Comparison of ENCODE assay signal across 22 cellular contexts in the genomic region with DNA sequence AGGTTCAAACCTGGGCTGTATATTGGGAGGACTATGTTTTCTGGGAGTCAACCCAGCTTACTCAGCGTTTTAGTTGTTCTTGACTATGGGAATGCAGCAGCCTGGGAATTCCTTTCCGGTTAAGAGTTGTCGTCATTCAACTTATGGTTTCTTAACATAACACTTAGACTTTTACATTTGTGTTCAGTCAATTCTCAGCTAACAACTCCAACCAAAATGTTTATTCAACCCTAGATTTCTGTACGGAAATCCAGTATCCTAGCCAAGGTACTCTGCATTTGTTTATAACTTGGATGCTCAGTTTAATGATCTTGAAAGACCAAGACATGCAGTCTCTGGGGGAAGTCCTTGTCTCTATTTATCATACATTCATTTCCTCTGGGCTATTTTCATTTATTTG.
DNase-seq lines count a peak whose midpoint lies in the region; ATAC-seq, FAIRE-seq and TF ChIP-seq lines count a peak whose summit lies in the region.
"Had no signal": no experiment of that assay in that cellular context is flagged by ENCODE, and none has a peak within 500 bp of the region (broad histone marks: within the 10 kb centered on the region; RNA-seq: fewer than 3 reads in every experiment).

No MANE protein-coding gene starts in this region.

- no peak for TF ChIP-seq EP300 in A549 (IDR thresholded peaks at IDR 0.05)

- ATAC-seq in A549 (no peak), GM18861 (IDR thresholded peaks at IDR 0.05; ENCODE audit: unreplicated experiment) (no peak)

- H3K27ac ChIP-seq in A549, result no peak overlapping the region
- no peak overlapping the region for H3K27ac ChIP-seq in astrocyte (ENCODE audit: low read depth, low read length)
- H3K27ac ChIP-seq: BLaER1 treated with 17β-estradiol and CSF1 and Interleukin-3, amounts not matched to agents 10 nM and 100 nM had no signal

- POLR2A ChIA-PET in A549 (lab: Yijun Ruan, JAX), result no interaction called here

- H4K20me1 ChIP-seq in astrocyte (ENCODE audit: insufficient read depth, low read length), result no peaks in the 10 kb centered on the region
- H4K20me1 ChIP-seq: BLaER1 treated with 17β-estradiol and CSF1 and Interleukin-3, amounts not matched to agents 10 nM and 100 nM had no signal

- FAIRE-seq in A549 (lab: Jason Lieb, UNC) (no peak), astrocyte (lab: Jason Lieb, UNC) (no peak), GM19239 (lab: Jason Lieb, UNC) (no peak)
- FAIRE-seq: A204.1, GM18507, H1 had no signal

- H3K4me1 ChIP-seq in A549, result no peaks in the 10 kb centered on the region
- H3K4me1 ChIP-seq in astrocyte (ENCODE audit: insufficient read depth, low read length), result no peaks in the 10 kb centered on the region
- H3K4me1 ChIP-seq: BLaER1 treated with 17β-estradiol and CSF1 and Interleukin-3, amounts not matched to agents 10 nM and 100 nM had no signal

- peaks cover 6% of the 10 kb centered on the region for H3K9me3 Mint-ChIP-seq in astrocyte (ENCODE audit: unreplicated experiment)

- 43% methylated on average over 4 of the region's 4 CpGs for WGBS in A549 (ENCODE audit: missing lambda C conversion rate)

- TF ChIP-seq CTCF in A549 (IDR thresholded peaks at IDR 0.05) (no peak), astrocyte (IDR thresholded peaks at IDR 0.05; ENCODE audit: insufficient read depth, low read depth, low read length) (no peak)

- H3K4me2 ChIP-seq in A549, result peak overlapping the region; percentile 26; the same call in 1 of the 3 replicates
- no peak overlapping the region for H3K4me2 ChIP-seq in astrocyte (ENCODE audit: low read length)
- H3K4me2 ChIP-seq: BLaER1 treated with 17β-estradiol and CSF1 and Interleukin-3, amounts not matched to agents 10 nM and 100 nM had no signal

- DNase-seq in A549 (ENCODE audit: low read depth in 1 of 2, low spot score in 1 of 2) (no peak), H4 (ENCODE audit: low spot score) (peak; percentile 75), astrocyte (ENCODE audit: low read depth) (peak; percentile 4), fibroblast of gingiva (ENCODE audit: low read depth) (peak; percentile 2), GM19239 (ENCODE audit: insufficient read length, low spot score) (no peak), COR-L47 (lab: John Stamatoyannopoulos, UW) (no peak), retina (no peak)
- DNase-seq: CD4-positive, alpha-beta memory T cell; GDM1; NCI-H1417 treated with DMSO at 0.1 percent for 48 hours; NCI-H187; NCI-H446; NCI-H526; RPMI8226; SHP77; SW 1271 had no signal

- no peak for TF ChIP-seq POLR2A in A549 (IDR thresholded peaks at IDR 0.05; ENCODE audit: low read length)

- H3K79me2 ChIP-seq in astrocyte (ENCODE audit: insufficient read depth, low read length), result no peaks in the 10 kb centered on the region

- no peak overlapping the region for H3K27ac Mint-ChIP-seq in astrocyte (ENCODE audit: unreplicated experiment)
- H3K27ac Mint-ChIP-seq: CD4-positive, alpha-beta memory T cell; IgD-negative memory B cell had no signal

- H3K4me3 ChIP-seq in A549 (no peak overlapping the region), astrocyte (ENCODE audit: insufficient read depth, low read depth, low read length) (no peak overlapping the region)
- H3K4me3 ChIP-seq: BLaER1 treated with 17β-estradiol and CSF1 and Interleukin-3, amounts not matched to agents 10 nM and 100 nM had no signal

- no peak overlapping the region for H3K4me3 Mint-ChIP-seq in astrocyte (ENCODE audit: unreplicated experiment)
- H3K4me3 Mint-ChIP-seq: CD4-positive, alpha-beta memory T cell; IgD-negative memory B cell had no signal

- no peaks in the 10 kb centered on the region for H3K27me3 Mint-ChIP-seq in astrocyte (ENCODE audit: low read depth, unreplicated experiment)
- H3K27me3 Mint-ChIP-seq: CD4-positive, alpha-beta memory T cell; IgD-negative memory B cell had no signal

- H3K4me1 Mint-ChIP-seq in astrocyte (ENCODE audit: low read depth, unreplicated experiment), result no peaks in the 10 kb centered on the region
- H3K4me1 Mint-ChIP-seq: CD4-positive, alpha-beta memory T cell; IgD-negative memory B cell had no signal

- no peaks in the 10 kb centered on the region for H3K36me3 ChIP-seq in astrocyte (ENCODE audit: insufficient read depth, low read length)
- H3K36me3 ChIP-seq: BLaER1 treated with 17β-estradiol and CSF1 and Interleukin-3, amounts not matched to agents 10 nM and 100 nM had no signal

- CTCF ChIA-PET in A549 (lab: Yijun Ruan, JAX), result no interaction called here

- H3K9ac ChIP-seq in astrocyte (ENCODE audit: low read length), result no peak overlapping the region
- H3K9ac ChIP-seq: BLaER1 treated with 17β-estradiol and CSF1 and Interleukin-3, amounts not matched to agents 10 nM and 100 nM had no signal

- no peak for TF ChIP-seq RAD21 in A549 (conservative IDR thresholded peaks at IDR 0.05 in 1 of 2, IDR thresholded peaks at IDR 0.05 in 1 of 2)

- H3K36me3 Mint-ChIP-seq in astrocyte (ENCODE audit: low read depth, unreplicated experiment), result no peaks in the 10 kb centered on the region
- H3K36me3 Mint-ChIP-seq: CD4-positive, alpha-beta memory T cell; IgD-negative memory B cell had no signal

- H3K27me3 ChIP-seq in astrocyte (ENCODE audit: insufficient read depth, low read length), result no peaks in the 10 kb centered on the region
- H3K27me3 ChIP-seq: BLaER1 treated with 17β-estradiol and CSF1 and Interleukin-3, amounts not matched to agents 10 nM and 100 nM had no signal

- H3K9me3 ChIP-seq in A549 (no peaks in the 10 kb centered on the region), astrocyte (ENCODE audit: insufficient read depth, low read depth, low read length) (no peaks in the 10 kb centered on the region)

- H2AFZ ChIP-seq in astrocyte (ENCODE audit: low read depth, low read length), result no peak overlapping the region

TF ChIP-seq in A549, 52 proteins besides CTCF, POLR2A, EP300 and RAD21:
- no peak for TF ChIP-seq PHF8 (IDR thresholded peaks at IDR 0.05; ENCODE audit: borderline replicate concordance, low read depth)
- TF ChIP-seq TP53 (CRISPR knock-in tag; IDR thresholded peaks at IDR 0.05), result no peak
- TF ChIP-seq FOSL2 (IDR thresholded peaks at IDR 0.05), result no peak
- no peak for TF ChIP-seq FOSL2 (CRISPR knock-in tag; IDR thresholded peaks at IDR 0.05)
- TF ChIP-seq NPAS2 (CRISPR knock-in tag; IDR thresholded peaks at IDR 0.05; ENCODE audit: borderline replicate concordance), result no peak
- TF ChIP-seq ZNF302 (CRISPR knock-in tag; IDR thresholded peaks at IDR 0.05), result no peak
- TF ChIP-seq MYC (IDR thresholded peaks at IDR 0.05; ENCODE audit: borderline replicate concordance, low read length), result no peak
- TF ChIP-seq, protein P1, sequence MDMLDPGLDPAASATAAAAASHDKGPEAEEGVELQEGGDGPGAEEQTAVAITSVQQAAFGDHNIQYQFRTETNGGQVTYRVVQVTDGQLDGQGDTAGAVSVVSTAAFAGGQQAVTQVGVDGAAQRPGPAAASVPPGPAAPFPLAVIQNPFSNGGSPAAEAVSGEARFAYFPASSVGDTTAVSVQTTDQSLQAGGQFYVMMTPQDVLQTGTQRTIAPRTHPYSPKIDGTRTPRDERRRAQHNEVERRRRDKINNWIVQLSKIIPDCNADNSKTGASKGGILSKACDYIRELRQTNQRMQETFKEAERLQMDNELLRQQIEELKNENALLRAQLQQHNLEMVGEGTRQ (IDR thresholded peaks at IDR 0.05), result no peak
- TF ChIP-seq CBX2 (IDR thresholded peaks at IDR 0.05; ENCODE audit: borderline replicate concordance, low read depth), result no peak
- TF ChIP-seq, protein P2, sequence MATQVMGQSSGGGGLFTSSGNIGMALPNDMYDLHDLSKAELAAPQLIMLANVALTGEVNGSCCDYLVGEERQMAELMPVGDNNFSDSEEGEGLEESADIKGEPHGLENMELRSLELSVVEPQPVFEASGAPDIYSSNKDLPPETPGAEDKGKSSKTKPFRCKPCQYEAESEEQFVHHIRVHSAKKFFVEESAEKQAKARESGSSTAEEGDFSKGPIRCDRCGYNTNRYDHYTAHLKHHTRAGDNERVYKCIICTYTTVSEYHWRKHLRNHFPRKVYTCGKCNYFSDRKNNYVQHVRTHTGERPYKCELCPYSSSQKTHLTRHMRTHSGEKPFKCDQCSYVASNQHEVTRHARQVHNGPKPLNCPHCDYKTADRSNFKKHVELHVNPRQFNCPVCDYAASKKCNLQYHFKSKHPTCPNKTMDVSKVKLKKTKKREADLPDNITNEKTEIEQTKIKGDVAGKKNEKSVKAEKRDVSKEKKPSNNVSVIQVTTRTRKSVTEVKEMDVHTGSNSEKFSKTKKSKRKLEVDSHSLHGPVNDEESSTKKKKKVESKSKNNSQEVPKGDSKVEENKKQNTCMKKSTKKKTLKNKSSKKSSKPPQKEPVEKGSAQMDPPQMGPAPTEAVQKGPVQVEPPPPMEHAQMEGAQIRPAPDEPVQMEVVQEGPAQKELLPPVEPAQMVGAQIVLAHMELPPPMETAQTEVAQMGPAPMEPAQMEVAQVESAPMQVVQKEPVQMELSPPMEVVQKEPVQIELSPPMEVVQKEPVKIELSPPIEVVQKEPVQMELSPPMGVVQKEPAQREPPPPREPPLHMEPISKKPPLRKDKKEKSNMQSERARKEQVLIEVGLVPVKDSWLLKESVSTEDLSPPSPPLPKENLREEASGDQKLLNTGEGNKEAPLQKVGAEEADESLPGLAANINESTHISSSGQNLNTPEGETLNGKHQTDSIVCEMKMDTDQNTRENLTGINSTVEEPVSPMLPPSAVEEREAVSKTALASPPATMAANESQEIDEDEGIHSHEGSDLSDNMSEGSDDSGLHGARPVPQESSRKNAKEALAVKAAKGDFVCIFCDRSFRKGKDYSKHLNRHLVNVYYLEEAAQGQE (IDR thresholded peaks at IDR 0.05), result no peak
- no peak for TF ChIP-seq RCOR1 (IDR thresholded peaks at IDR 0.05; ENCODE audit: low read depth, low read length)
- no peak for TF ChIP-seq RARB (CRISPR knock-in tag; IDR thresholded peaks at IDR 0.05)
- no peak for TF ChIP-seq KDM5A (IDR thresholded peaks at IDR 0.05)
- no peak for TF ChIP-seq HEYL (CRISPR knock-in tag; IDR thresholded peaks at IDR 0.05)
- no peak for TF ChIP-seq HOXA7 (CRISPR knock-in tag; IDR thresholded peaks at IDR 0.05)
- TF ChIP-seq ESRRA (IDR thresholded peaks at IDR 0.05; ENCODE audit: borderline replicate concordance, low read length), result no peak
- no peak for TF ChIP-seq FOSB (CRISPR knock-in tag; IDR thresholded peaks at IDR 0.05)
- no peak for TF ChIP-seq KDM1A (IDR thresholded peaks at IDR 0.05; ENCODE audit: low read depth)
- TF ChIP-seq CHD2 (IDR thresholded peaks at IDR 0.05; ENCODE audit: low read length, partially characterized antibody), result no peak

Comparison
In these comparisons a context has a peak if more than half of its experiments do, and no peak if none do; other contexts are left out.
1. DNase-seq: peak in H4 (single experiment), astrocyte (single experiment) and fibroblast of gingiva (single experiment); none in A549 (0 of 2), GM19239 (single experiment), COR-L47 (single experiment) and retina (single experiment).